In the genomic region with DNA sequence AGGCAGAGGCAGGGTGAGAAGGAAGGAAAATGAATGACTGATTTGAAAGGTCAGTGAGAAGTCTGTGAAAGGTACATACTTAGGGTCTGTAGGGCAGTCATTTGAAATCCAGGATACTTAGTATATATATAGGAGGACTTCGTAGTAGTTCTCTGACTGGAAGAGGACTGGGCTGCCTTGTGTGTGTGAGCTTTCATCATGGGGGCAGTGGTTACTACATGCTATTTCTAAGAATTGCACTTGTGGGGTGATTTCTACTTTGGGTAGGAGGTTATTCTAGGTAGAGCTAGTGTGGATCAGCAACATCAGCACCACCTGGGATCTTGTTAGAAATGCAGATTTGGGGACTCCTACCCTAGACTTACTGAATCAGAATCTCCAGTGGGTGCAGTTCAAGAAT, we compare ENCODE assay signal across 31 cellular contexts.
"Had no signal": no experiment of that assay in that cellular context is flagged by ENCODE, and none has a peak within 500 bp of the region (broad histone marks: within the 10 kb centered on the region; RNA-seq: fewer than 3 reads in every experiment).

No MANE protein-coding gene starts in this region.

- DNase-seq: effector CD8-positive, alpha-beta T cell; endodermal cell; foreskin fibroblast; gastrocnemius medialis; heart left ventricle; kidney; mucosa of descending colon; naive B cell; nephron progenitor cell; nucleus accumbens; stimulated activated CD4-positive, alpha-beta T cell treated with anti-CD3 and anti-CD28 coated beads, Interleukin-12 subunit alpha, Interleukin-12 subunit beta, amount 100 ng/mL, for 4 hours; stimulated activated CD4-positive, alpha-beta T cell treated with anti-CD3 and anti-CD28 coated beads, Interleukin-1b, Interleukin-23, amount 100 ng/mL, for 48 hours; stimulated activated CD4-positive, alpha-beta T cell treated with anti-CD3 and anti-CD28 coated beads, Interleukin-4, amount 100 ng/mL, for 1 hour; stimulated activated CD8-positive, alpha-beta memory T cell treated with anti-CD3 and anti-CD28 coated beads, Interleukin-4, amount 100 ng/mL, for 48 hours; stimulated activated naive CD4-positive, alpha-beta T cell treated with Interleukin-2 at 50 U/mL for 16 hours; stomach; thyroid gland; trophoblast cell had no signal

- H3K4me1 ChIP-seq: thyroid gland, vagina had no signal

- H3K4me2 ChIP-seq: hepatocyte, smooth muscle cell had no signal

- ATAC-seq: esophagus mucosa, gastrocnemius medialis, left lobe of liver, mucosa of descending colon, sciatic nerve had no signal

- H3K36me3 Mint-ChIP-seq: memory B cell, mesothelial cell of epicardium, naive B cell had no signal

- H3K27me3 Mint-ChIP-seq: dendritic cell treated with granulocyte-macrophage colony-stimulating factor and Interleukin-4, amounts not matched to agents 40 ng/mL and 50 ng/mL, for 4 days; memory B cell; naive B cell had no signal

- H3K27ac Mint-ChIP-seq: dendritic cell treated with granulocyte-macrophage colony-stimulating factor and Interleukin-4, amounts not matched to agents 40 ng/mL and 50 ng/mL, for 4 days; endodermal cell; memory B cell; mesothelial cell of epicardium; naive B cell; nephron progenitor cell had no signal

- H3K4me3 Mint-ChIP-seq: dendritic cell treated with granulocyte-macrophage colony-stimulating factor and Interleukin-4, amounts not matched to agents 40 ng/mL and 50 ng/mL, for 4 days; endodermal cell; memory B cell; mesothelial cell of epicardium; naive B cell; nephron progenitor cell had no signal

- H3K9me3 Mint-ChIP-seq: dendritic cell treated with granulocyte-macrophage colony-stimulating factor and Interleukin-4, amounts not matched to agents 40 ng/mL and 50 ng/mL, for 4 days; endodermal cell; memory B cell; mesothelial cell of epicardium; naive B cell; nephron progenitor cell had no signal

- FAIRE-seq: kidney had no signal

- H3K27me3 ChIP-seq: gastrocnemius medialis, heart left ventricle, hepatocyte, right atrium auricular region, stomach, thyroid gland, vagina had no signal

- H3K27ac ChIP-seq: epithelial cell of prostate, gastrocnemius medialis, heart left ventricle, hepatocyte, prostate gland, right atrium auricular region, stomach, thyroid gland, vagina had no signal

- H3K9me3 ChIP-seq: gastrocnemius medialis, heart left ventricle, mucosa of descending colon, prostate gland, right atrium auricular region, stomach, thyroid gland, vagina had no signal

- H3K36me3 ChIP-seq: gastrocnemius medialis, heart left ventricle, prostate gland, right atrium auricular region, stomach, thyroid gland, vagina had no signal

- H2AFZ ChIP-seq: hepatocyte had no signal

- H3K4me3 ChIP-seq: gastrocnemius medialis, heart left ventricle, hepatocyte, lung, mucosa of descending colon, prostate gland, right atrium auricular region, smooth muscle cell, stomach, thyroid gland, vagina had no signal
